In genomic region chr11:133311230-133311629, GRCh38 we compare ENCODE assay signal across 27 cellular contexts.
"Had no signal": no experiment of that assay in that cellular context is flagged by ENCODE, and none has a peak within 500 bp of the region (broad histone marks: within the 10 kb centered on the region; RNA-seq: fewer than 3 reads in every experiment).

No MANE protein-coding gene starts in this region.

- DNase-seq: naive thymus-derived CD4-positive, alpha-beta T cell; natural killer cell; occipital lobe; ovary; posterior cingulate gyrus; psoas muscle; right cardiac atrium; right lobe of liver; sigmoid colon; small intestine; stimulated activated CD4-positive, alpha-beta T cell treated with anti-CD3 and anti-CD28 coated beads, Interleukin-15, amount 100 ng/mL, for 24 hours; stimulated activated CD4-positive, alpha-beta T cell treated with anti-CD3 and anti-CD28 coated beads, Interleukin-2, amount 100 ng/mL, for 24 hours; stimulated activated CD4-positive, alpha-beta T cell treated with anti-CD3 and anti-CD28 coated beads, Interleukin-2, amount 100 ng/mL, for 48 hours; stimulated activated CD4-positive, alpha-beta T cell treated with anti-CD3 and anti-CD28 coated beads, Interleukin-4, amount 100 ng/mL, for 24 hours; stimulated activated naive B cell treated with anti-CD40 and anti-IgM and Interleukin-4, amounts not matched to agents 10 μg/mL and 1 μg/mL and 100 μg/mL, for 72 hours; stimulated activated naive CD4-positive, alpha-beta T cell treated with Interleukin-2 at 50 U/mL for 16 hours; stomach; thyroid gland; trophoblast cell; upper lobe of left lung had no signal

- H3K27ac ChIP-seq: neural progenitor cell, ovary, parathyroid adenoma, psoas muscle, right lobe of liver, sigmoid colon, stomach, suprapubic skin, thoracic aorta, thyroid gland, tibial nerve, upper lobe of left lung, vagina had no signal

- ATAC-seq: naive thymus-derived CD4-positive, alpha-beta T cell; natural killer cell; psoas muscle; right cardiac atrium; right lobe of liver; stimulated activated effector memory CD8-positive, alpha-beta T cell treated with anti-CD3 and anti-CD28 coated beads, Interleukin-12 subunit alpha, Interleukin-12 subunit beta, amount 100 ng/mL, for 72 hours; stimulated activated naive B cell treated with anti-CD40 and anti-IgM and Interleukin-4, amounts not matched to agents 10 μg/mL and 1 μg/mL and 100 μg/mL, for 72 hours had no signal
